In genomic region chr3:42902257-42902656, GRCh38 we compare ENCODE assay signal across 1 cellular context.
TF ChIP-seq lines count a peak whose summit lies in the region.

No MANE protein-coding gene starts in this region.

TF ChIP-seq in K562, 482 proteins besides CTCF, POLR2A, EP300 and RAD21 (continued from another document and continues in another):
- TF ChIP-seq, protein P1, sequence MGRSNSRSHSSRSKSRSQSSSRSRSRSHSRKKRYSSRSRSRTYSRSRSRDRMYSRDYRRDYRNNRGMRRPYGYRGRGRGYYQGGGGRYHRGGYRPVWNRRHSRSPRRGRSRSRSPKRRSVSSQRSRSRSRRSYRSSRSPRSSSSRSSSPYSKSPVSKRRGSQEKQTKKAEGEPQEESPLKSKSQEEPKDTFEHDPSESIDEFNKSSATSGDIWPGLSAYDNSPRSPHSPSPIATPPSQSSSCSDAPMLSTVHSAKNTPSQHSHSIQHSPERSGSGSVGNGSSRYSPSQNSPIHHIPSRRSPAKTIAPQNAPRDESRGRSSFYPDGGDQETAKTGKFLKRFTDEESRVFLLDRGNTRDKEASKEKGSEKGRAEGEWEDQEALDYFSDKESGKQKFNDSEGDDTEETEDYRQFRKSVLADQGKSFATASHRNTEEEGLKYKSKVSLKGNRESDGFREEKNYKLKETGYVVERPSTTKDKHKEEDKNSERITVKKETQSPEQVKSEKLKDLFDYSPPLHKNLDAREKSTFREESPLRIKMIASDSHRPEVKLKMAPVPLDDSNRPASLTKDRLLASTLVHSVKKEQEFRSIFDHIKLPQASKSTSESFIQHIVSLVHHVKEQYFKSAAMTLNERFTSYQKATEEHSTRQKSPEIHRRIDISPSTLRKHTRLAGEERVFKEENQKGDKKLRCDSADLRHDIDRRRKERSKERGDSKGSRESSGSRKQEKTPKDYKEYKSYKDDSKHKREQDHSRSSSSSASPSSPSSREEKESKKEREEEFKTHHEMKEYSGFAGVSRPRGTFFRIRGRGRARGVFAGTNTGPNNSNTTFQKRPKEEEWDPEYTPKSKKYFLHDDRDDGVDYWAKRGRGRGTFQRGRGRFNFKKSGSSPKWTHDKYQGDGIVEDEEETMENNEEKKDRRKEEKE (IDR thresholded peaks at IDR 0.05; ENCODE audit: borderline replicate concordance in 1 of 2, control insufficient read depth in 1 of 2, low read depth in 2 of 2, low read length in 1 of 2) = no peak
- TF ChIP-seq NFATC3 (IDR thresholded peaks at IDR 0.05) (no peak), ZNF449 (CRISPR knock-in tag; IDR thresholded peaks at IDR 0.05) (no peak), ZBTB49 (CRISPR knock-in tag; IDR thresholded peaks at IDR 0.05; ENCODE audit: borderline replicate concordance) (no peak), POLR2AphosphoS5 (IDR thresholded peaks at IDR 0.05; ENCODE audit: control insufficient read depth, insufficient read depth, low read depth, low read length) (no peak), SRSF7 (optimal IDR thresholded peaks at IDR 0.05; ENCODE audit: low read depth, low read length) (no peak), SIN3A (IDR thresholded peaks at IDR 0.05; ENCODE audit: borderline replicate concordance in 2 of 2, control insufficient read depth in 1 of 2, low read depth in 2 of 2, low read length in 2 of 2) (no peak), CBX5 (IDR thresholded peaks at IDR 0.05; ENCODE audit: borderline replicate concordance, low read depth) (no peak), ZBTB17 (CRISPR knock-in tag; IDR thresholded peaks at IDR 0.05) (peak; percentile 56; the same call in 1 of the 2 replicates), HDAC8 (tag; IDR thresholded peaks at IDR 0.05) (no peak), ARID1B (IDR thresholded peaks at IDR 0.05) (peak; percentile 79), SETDB1 (IDR thresholded peaks at IDR 0.05; ENCODE audit: low read length) (no peak), SLC30A9 (CRISPR knock-in tag; IDR thresholded peaks at IDR 0.05) (no peak), FOXP4 (CRISPR knock-in tag; IDR thresholded peaks at IDR 0.05; ENCODE audit: borderline replicate concordance) (no peak), FOXK2 (conservative IDR thresholded peaks at IDR 0.05 in 1 of 2, IDR thresholded peaks at IDR 0.05 in 1 of 2; ENCODE audit: low read depth in 2 of 2) (no peak), PHB (CRISPR knock-in tag; IDR thresholded peaks at IDR 0.05) (no peak), ZNF77 (CRISPR knock-in tag; IDR thresholded peaks at IDR 0.05) (no peak), ZNF717 (CRISPR knock-in tag; IDR thresholded peaks at IDR 0.05) (no peak), ETS1 (conservative IDR thresholded peaks at IDR 0.05; ENCODE audit: control insufficient read depth, low read depth, low read length) (no peak), NFE2 (IDR thresholded peaks at IDR 0.05; ENCODE audit: low read depth) (no peak), JUN (IDR thresholded peaks at IDR 0.05; ENCODE audit: borderline replicate concordance, low read depth, low read length) (0 out of 2 replicates have a peak, but pooled peaks have one; percentile 26), JUN (CRISPR knock-in tag; IDR thresholded peaks at IDR 0.05; ENCODE audit: borderline replicate concordance) (no peak), NR4A1 (CRISPR knock-in tag; IDR thresholded peaks at IDR 0.05) (no peak), NR4A1 (tag; IDR thresholded peaks at IDR 0.05) (no peak), HEY1 (CRISPR knock-in tag; IDR thresholded peaks at IDR 0.05; ENCODE audit: borderline replicate concordance) (no peak), ZNF79 (CRISPR knock-in tag; IDR thresholded peaks at IDR 0.05; ENCODE audit: low read depth) (no peak), ELF4 (CRISPR knock-in tag; IDR thresholded peaks at IDR 0.05) (0 out of 2 replicates have a peak, but pooled peaks have one; percentile 71), CTBP1 (IDR thresholded peaks at IDR 0.05; ENCODE audit: borderline replicate concordance) (peak; percentile 87), PRDM10 (IDR thresholded peaks at IDR 0.05; ENCODE audit: partially characterized antibody) (no peak), ZNF395 (CRISPR knock-in tag; IDR thresholded peaks at IDR 0.05) (0 out of 2 replicates have a peak, but pooled peaks have one; percentile 64), RBM34 (IDR thresholded peaks at IDR 0.05; ENCODE audit: borderline replicate concordance, insufficient read depth, low read length) (no peak), PTTG1 (tag; IDR thresholded peaks at IDR 0.05; ENCODE audit: low read depth) (no peak), ZBTB34 (CRISPR knock-in tag; IDR thresholded peaks at IDR 0.05) (no peak), RUNX1 (IDR thresholded peaks at IDR 0.05; ENCODE audit: low read depth) (no peak), HNRNPL (IDR thresholded peaks at IDR 0.05; ENCODE audit: low read depth, low read length) (no peak), BRD4 (IDR thresholded peaks at IDR 0.05) (no peak), TCF7 (IDR thresholded peaks at IDR 0.05; ENCODE audit: borderline replicate concordance) (no peak), DMBX1 (CRISPR knock-in tag; IDR thresholded peaks at IDR 0.05; ENCODE audit: borderline replicate concordance) (peak; percentile 42; the same call in 1 of the 2 replicates), ZC3H8 (IDR thresholded peaks at IDR 0.05) (no peak), SREBF1 (IDR thresholded peaks at IDR 0.05; ENCODE audit: borderline replicate concordance, low read depth, low read length) (no peak), MECOM (CRISPR knock-in tag; IDR thresholded peaks at IDR 0.05) (peak; percentile 97), RFX5 (IDR thresholded peaks at IDR 0.05; ENCODE audit: low read depth, low read length) (no peak), CHD4 (IDR thresholded peaks at IDR 0.05; ENCODE audit: insufficient read depth, insufficient replicate concordance, low read depth, low read length, poor library complexity, severe bottlenecking) (no peak), GATA2 (CRISPR knock-in tag; IDR thresholded peaks at IDR 0.05) (no peak)
- TF ChIP-seq, protein P2, sequence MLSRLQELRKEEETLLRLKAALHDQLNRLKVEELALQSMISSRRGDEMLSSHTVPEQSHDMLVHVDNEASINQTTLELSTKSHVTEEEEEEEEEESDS (CRISPR knock-in tag; IDR thresholded peaks at IDR 0.05) = no peak
